In the genomic region with DNA sequence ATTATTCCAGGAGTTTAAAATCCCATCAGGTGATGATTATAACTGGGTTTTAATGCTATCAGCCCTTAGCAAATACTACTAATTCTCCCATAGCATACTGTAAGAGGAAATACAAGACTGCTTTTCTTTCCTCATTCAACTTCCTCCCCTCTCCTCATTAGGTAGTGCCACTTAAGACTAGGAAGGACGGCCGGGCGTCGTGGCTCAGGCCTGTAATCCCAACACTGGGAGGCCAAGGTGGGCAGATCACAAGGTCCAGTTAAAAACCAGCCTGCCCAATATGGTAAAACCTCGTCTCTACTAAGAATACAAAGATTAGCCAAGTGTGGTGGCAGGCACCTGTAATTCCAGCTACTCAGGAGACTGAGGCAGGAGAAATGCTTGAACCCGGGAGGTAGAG, we compare ENCODE assay signal across 13 cellular contexts. TPM values are rescaled to one million over a fixed set of nuclear protein-coding genes. Genes with fewer than 3 reads are reported as not detected.
DNase-seq lines count a peak whose midpoint lies in the region; ATAC-seq and TF ChIP-seq lines count a peak whose summit lies in the region.
"Had no signal": no experiment of that assay in that cellular context is flagged by ENCODE, and none has a peak within 500 bp of the region (broad histone marks: within the 10 kb centered on the region; RNA-seq: fewer than 3 reads in every experiment).

No MANE protein-coding gene starts in this region.

- H3K27me3 ChIP-seq in neutrophil, result no peaks in the 10 kb centered on the region
- no peaks in the 10 kb centered on the region for H3K27me3 ChIP-seq in esophagus squamous epithelium

- H3K9me3 ChIP-seq in neutrophil (no peaks in the 10 kb centered on the region), esophagus squamous epithelium (no peaks in the 10 kb centered on the region)

- H3K4me3 Mint-ChIP-seq in Calu3 (ENCODE audit: low read depth, unreplicated experiment), result no peak overlapping the region
- H3K4me3 Mint-ChIP-seq in activated T-helper 17 cell treated with anti-CD3 and anti-CD28 coated beads, Interleukin-2, amount 50 U/mL, for 72 hours, result no peak overlapping the region
- H3K4me3 Mint-ChIP-seq: H9 had no signal

- peaks cover 5% of the 10 kb centered on the region for H3K36me3 Mint-ChIP-seq in Calu3 (ENCODE audit: insufficient read depth, unreplicated experiment)
- peaks cover 42% of the 10 kb centered on the region for H3K36me3 Mint-ChIP-seq in activated T-helper 17 cell treated with anti-CD3 and anti-CD28 coated beads, Interleukin-2, amount 50 U/mL, for 72 hours (ENCODE audit: low read depth)

- H3K4me3 ChIP-seq in neutrophil (ENCODE audit: low read depth in 1 of 2, low read length in 1 of 2) (no peak overlapping the region), esophagus squamous epithelium (no peak overlapping the region)
- H3K4me3 ChIP-seq: GM12878 had no signal

- no peaks in the 10 kb centered on the region for H3K4me1 Mint-ChIP-seq in Calu3 (ENCODE audit: low read depth, unreplicated experiment)
- peaks cover 5% of the 10 kb centered on the region for H3K4me1 Mint-ChIP-seq in activated T-helper 17 cell treated with anti-CD3 and anti-CD28 coated beads, Interleukin-2, amount 50 U/mL, for 72 hours
- H3K4me1 Mint-ChIP-seq: H9 had no signal

- TSS peak; percentile 19 for BruUV-seq in Calu3 (replicated peaks; lab: Mats Ljungman, UMichigan)

- intact Hi-C loops in Calu3 (cut with micrococcal nuclease; ENCODE audit: unreplicated experiment) (no loop called here), esophagus squamous epithelium (cut with DNase I) (no loop called here)

- H3K27ac Mint-ChIP-seq in Calu3 (ENCODE audit: unreplicated experiment), result no peak overlapping the region
- peak overlapping the region; percentile 38 for H3K27ac Mint-ChIP-seq in activated T-helper 17 cell treated with anti-CD3 and anti-CD28 coated beads, Interleukin-2, amount 50 U/mL, for 72 hours

- no peaks in the 10 kb centered on the region for H3K27me3 Mint-ChIP-seq in Calu3 (ENCODE audit: unreplicated experiment)
- no peaks in the 10 kb centered on the region for H3K27me3 Mint-ChIP-seq in activated T-helper 17 cell treated with anti-CD3 and anti-CD28 coated beads, Interleukin-2, amount 50 U/mL, for 72 hours

- no peaks in the 10 kb centered on the region for H3K9me3 Mint-ChIP-seq in Calu3 (ENCODE audit: low read depth, unreplicated experiment)
- H3K9me3 Mint-ChIP-seq in activated T-helper 17 cell treated with anti-CD3 and anti-CD28 coated beads, Interleukin-2, amount 50 U/mL, for 72 hours, result no peaks in the 10 kb centered on the region
- H3K9me3 Mint-ChIP-seq: H9 had no signal

- WGBS in esophagus squamous epithelium, 2 donors, result 93 to 98% methylated on average over 6 of the region's 6 CpGs

- no peak for TF ChIP-seq POLR2A in esophagus squamous epithelium (IDR thresholded peaks at IDR 0.05)

- H3K27ac ChIP-seq in neutrophil (peak overlapping the region; percentile 61), esophagus squamous epithelium (no peak overlapping the region)
- H3K27ac ChIP-seq: 22Rv1 had no signal

- DNase-seq in NCI-H526 (lab: John Stamatoyannopoulos, UW) (peak; percentile 69), NCI-H526 treated with DMSO at 0.1 percent for 48 hours (lab: John Stamatoyannopoulos, UW) (no peak), Calu3 (no peak), DMS 273 (lab: John Stamatoyannopoulos, UW; ENCODE audit: unreplicated experiment) (no peak), esophagus squamous epithelium (lab: John Stamatoyannopoulos, UW) (no peak)
- DNase-seq: DMS79, GOT3, H9 had no signal

- CTCF ChIA-PET in Calu3 (lab: Charles Lee), result no interaction called here

- peaks cover 14% of the 10 kb centered on the region for H3K36me3 ChIP-seq in neutrophil
- peaks cover 0 to 56% (median 8%) of the 10 kb centered on the region in 3 donors for H3K36me3 ChIP-seq in esophagus squamous epithelium

- TF ChIP-seq CTCF in Calu3 (IDR thresholded peaks at IDR 0.05; ENCODE audit: unreplicated experiment) (no peak), neutrophil (IDR thresholded peaks at IDR 0.05) (no peak), esophagus squamous epithelium (IDR thresholded peaks at IDR 0.05) (no peak)

- no peak for ATAC-seq in activated T-helper 17 cell treated with anti-CD3 and anti-CD28 coated beads, Interleukin-2, amount 50 U/mL, for 72 hours (replicated peaks)
- ATAC-seq in HG02884 (IDR thresholded peaks at IDR 0.05; ENCODE audit: unreplicated experiment), result no peak
- ATAC-seq: GM12878 had no signal

- H3K4me1 ChIP-seq in neutrophil (ENCODE audit: control insufficient read depth in 1 of 2, insufficient read depth in 1 of 2, low read depth in 1 of 2, low read length in 1 of 2) (peaks cover 15% of the 10 kb centered on the region in 2 experiments), esophagus squamous epithelium (no peaks in the 10 kb centered on the region)

RNA-seq across cellular contexts. Expression of gene NDUFAF1, which starts 14.7 kb away (rescaled TPM):
- total RNA-seq in Calu3 (2022), result 8.8 and 9.8 TPM in 2 replicates
- 10 to 100 TPM; 13.1 to 21.2 TPM for total RNA-seq in activated T-helper 17 cell treated with anti-CD3 and anti-CD28 coated beads, Interleukin-2, amount 50 U/mL, for 72 hours
- total RNA-seq in esophagus squamous epithelium, result 10 to 100 TPM in 3 of 4 donors, 1 to 10 TPM in 1; 9.4 to 26.9 (median 15.0) TPM

RNA-seq across cellular contexts. Expression of gene RTF1, which starts 29.2 kb away (rescaled TPM):
- total RNA-seq in Calu3 (2022), result 18.8 and 25.0 TPM in 2 replicates
- total RNA-seq in activated T-helper 17 cell treated with anti-CD3 and anti-CD28 coated beads, Interleukin-2, amount 50 U/mL, for 72 hours, result 10 to 100 TPM; 23.6 to 38.2 TPM
- total RNA-seq in esophagus squamous epithelium, result 10 to 100 TPM; 23.3 to 41.6 (median 33.6) TPM

RNA-seq across cellular contexts. Expression of gene NUSAP1, which starts 55.0 kb away (rescaled TPM):
- total RNA-seq in Calu3 (2022), result 70.9 and 88.0 TPM in 2 replicates
- total RNA-seq in activated T-helper 17 cell treated with anti-CD3 and anti-CD28 coated beads, Interleukin-2, amount 50 U/mL, for 72 hours, result 100 to 1,000 TPM; 201 to 270 TPM
- 10 to 100 TPM; 26.5 to 47.7 (median 37.6) TPM for total RNA-seq in esophagus squamous epithelium

RNA-seq across cellular contexts. Expression of gene OIP5, which starts 55.3 kb away (rescaled TPM):
- total RNA-seq in Calu3 (2022), result 8.0 and 8.5 TPM in 2 replicates
- total RNA-seq in activated T-helper 17 cell treated with anti-CD3 and anti-CD28 coated beads, Interleukin-2, amount 50 U/mL, for 72 hours, result 10 to 100 TPM in 1 of 2 donors, 1 to 10 TPM in 1; 9.2 to 13.6 TPM
- total RNA-seq in esophagus squamous epithelium, result 10 to 100 TPM in 2 of 4 donors, 1 to 10 TPM in 2; 2.7 to 16.3 (median 7.3) TPM

Comparison
In these comparisons a context has a peak if more than half of its experiments do, and no peak if none do; other contexts are left out.
1. DNase-seq: peak in NCI-H526 (2 of 2); none in NCI-H526 treated with DMSO at 0.1 percent for 48 hours (single experiment), Calu3 (single experiment), DMS 273 (single experiment) and esophagus squamous epithelium (single experiment).